ENCODE assay signal across 2 cellular contexts in genomic region chr1:230069813-230070212, GRCh38.
A peak's percentile ranks its signal among the peaks of the same experiment; 100 is the strongest.
TF ChIP-seq lines count a peak whose summit lies in the region.

No MANE protein-coding gene starts in this region.

TF ChIP-seq in K562, 482 proteins besides CTCF, POLR2A, EP300 and RAD21 (continued from another document):
- no peak for TF ChIP-seq ZHX1 (conservative IDR thresholded peaks at IDR 0.05; ENCODE audit: low read length)
- TF ChIP-seq ELF2 (CRISPR knock-in tag; IDR thresholded peaks at IDR 0.05) = no peak
- TF ChIP-seq ZFP30 (CRISPR knock-in tag; IDR thresholded peaks at IDR 0.05; ENCODE audit: borderline replicate concordance) = no peak
- TF ChIP-seq NFE2L1 (tag; IDR thresholded peaks at IDR 0.05; ENCODE audit: borderline replicate concordance, low read depth) = no peak
- TF ChIP-seq BRF2 (IDR thresholded peaks at IDR 0.05; ENCODE audit: borderline replicate concordance, insufficient read depth, insufficient read length) = no peak
- TF ChIP-seq POLR2AphosphoS2 (IDR thresholded peaks at IDR 0.05; ENCODE audit: low read length) = no peak
- peak; percentile 30; the same call in 1 of the 2 replicates for TF ChIP-seq C11orf30 (IDR thresholded peaks at IDR 0.05; ENCODE audit: low read depth)
- no peak for TF ChIP-seq ZNF280B (CRISPR knock-in tag; IDR thresholded peaks at IDR 0.05)
- no peak for TF ChIP-seq E2F4 (CRISPR knock-in tag; IDR thresholded peaks at IDR 0.05; ENCODE audit: low read depth)

TF ChIP-seq in neural cell, 6 proteins besides CTCF, POLR2A, EP300 and RAD21 (continued from another document):
- TF ChIP-seq REST (IDR thresholded peaks at IDR 0.05; ENCODE audit: borderline replicate concordance) = no peak
- TF ChIP-seq TAF1 (IDR thresholded peaks at IDR 0.05; ENCODE audit: low read depth) = no peak
